Comparison of ENCODE assay signal across 27 cellular contexts in genomic region chr12:130298322-130298721, GRCh38. TPM values are rescaled to one million over a fixed set of nuclear protein-coding genes. Genes with fewer than 3 reads are reported as not detected.
"Had no signal": no experiment of that assay in that cellular context is flagged by ENCODE, and none has a peak within 500 bp of the region (broad histone marks: within the 10 kb centered on the region; RNA-seq: fewer than 3 reads in every experiment).

No MANE protein-coding gene starts in this region.

- DNase-seq: stimulated activated CD4-positive, alpha-beta T cell treated with anti-CD3 and anti-CD28 coated beads, Interleukin-2, amount 100 ng/mL, for 48 hours; stimulated activated CD4-positive, alpha-beta T cell treated with anti-CD3 and anti-CD28 coated beads, Interleukin-4, amount 100 ng/mL, for 1 hour; stimulated activated CD4-positive, alpha-beta T cell treated with anti-CD3 and anti-CD28 coated beads, Interleukin-4, amount 100 ng/mL, for 24 hours; stimulated activated CD4-positive, alpha-beta T cell treated with anti-CD3 and anti-CD28 coated beads, Interleukin-4, amount 100 ng/mL, for 4 hours; stimulated activated CD8-positive, alpha-beta memory T cell treated with anti-CD3 and anti-CD28 coated beads, Interleukin-4, amount 100 ng/mL, for 48 hours; stimulated activated naive B cell treated with anti-CD40 and anti-IgM and Interleukin-4, amounts not matched to agents 10 μg/mL and 1 μg/mL and 100 μg/mL, for 72 hours; stimulated activated naive CD4-positive, alpha-beta T cell; stimulated activated naive CD4-positive, alpha-beta T cell treated with Interleukin-2 at 50 U/mL for 16 hours; stimulated activated naive CD8-positive, alpha-beta T cell treated with anti-CD3 and anti-CD28 coated beads, Interleukin-15, amount 100 ng/mL, for 72 hours; stimulated activated naive CD8-positive, alpha-beta T cell treated with anti-CD3 and anti-CD28 coated beads, Interleukin-15, Interleukin-2, amounts not matched to agents 100 U/mL and 50 U/mL, for 24 hours; stomach; substantia nigra; testis; thyroid gland; tibial artery; transverse colon; trophoblast cell; upper lobe of left lung; upper lobe of right lung; uterus had no signal

RNA-seq across cellular contexts. Expression of gene PIWIL1, which starts 39.4 kb away (rescaled TPM):
- total RNA-seq: stomach, subcutaneous adipose tissue, suprapubic skin, temporal lobe, thoracic aorta, tibial nerve, upper lobe of left lung, upper lobe of right lung, ureter, vagina had no signal
